22 cellular contexts compared by ENCODE assay signal in the genomic region with DNA sequence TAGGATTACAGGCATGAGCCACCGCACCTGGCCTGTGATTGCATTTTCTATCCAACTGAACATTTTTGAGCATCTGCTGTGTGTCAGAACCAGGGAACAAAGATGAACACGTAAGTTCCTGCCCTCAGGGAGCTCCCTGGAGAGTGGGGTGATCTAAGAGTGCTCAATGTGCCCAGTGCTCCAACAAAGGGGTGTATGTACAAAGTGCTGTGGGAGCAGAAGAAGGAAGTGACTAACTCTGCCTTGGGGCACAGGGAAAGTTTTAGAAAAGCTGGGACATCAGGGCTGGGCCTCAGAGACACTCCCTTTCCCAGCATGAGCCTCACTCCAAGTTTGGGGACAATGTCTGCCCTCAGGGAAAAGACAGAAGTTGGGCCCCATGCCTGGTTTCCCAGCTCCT. TPM values are rescaled to one million over a fixed set of nuclear protein-coding genes. Genes with fewer than 3 reads are reported as not detected.
"Had no signal": no experiment of that assay in that cellular context is flagged by ENCODE, and none has a peak within 500 bp of the region (broad histone marks: within the 10 kb centered on the region; RNA-seq: fewer than 3 reads in every experiment).

No MANE protein-coding gene starts in this region.

- H3K9me3 ChIP-seq: gastroesophageal sphincter, neutrophil, pancreas, psoas muscle, thyroid gland had no signal

- H3K36me3 ChIP-seq: gastroesophageal sphincter, neutrophil, pancreas, thyroid gland had no signal

- H3K4me3 ChIP-seq: coronary artery, gastroesophageal sphincter, pancreas, psoas muscle, thyroid gland had no signal

- DNase-seq: activated CD4-positive, alpha-beta memory T cell treated with anti-CD3 and anti-CD28 coated beads, Interleukin-2, amount 10 ng/mL, durations not matched to agents 7 days and 5 days; activated CD4-positive, alpha-beta T cell treated with anti-CD3 and anti-CD28 coated beads, Interleukin-2, amount 10 ng/mL, durations not matched to agents 24 days and 14 days; activated effector memory CD4-positive, alpha-beta T cell treated with Interleukin-2 at 50 U/mL for 16 hours; activated naive CD4-positive, alpha-beta T cell treated with anti-CD3 and anti-CD28 coated beads for 36 hours; activated naive CD8-positive, alpha-beta T cell treated with anti-CD3 and anti-CD28 coated beads, Interleukin-2, amount 10 ng/mL, durations not matched to agents 7 days and 5 days; activated T-cell treated with anti-CD3 and anti-CD28 coated beads, Interleukin-2, amount 50 U/mL, for 72 hours; amniotic stem cell; cerebellar nuclear complex; head of caudate nucleus; left cardiac atrium; pancreas; psoas muscle; right cardiac atrium; stimulated activated CD4-positive, alpha-beta T cell treated with anti-CD3 and anti-CD28 coated beads, Interleukin-4, amount 100 ng/mL, for 24 hours; substantia nigra; T-helper 2 cell; thyroid gland had no signal

- H3K27me3 ChIP-seq: pancreas, thyroid gland had no signal

- FAIRE-seq: islet of Langerhans, pancreas had no signal

- H3K27ac ChIP-seq: coronary artery, gastroesophageal sphincter, neutrophil, pancreas, psoas muscle, thyroid gland had no signal

- ATAC-seq: activated T-cell treated with anti-CD3 and anti-CD28 coated beads, Interleukin-2, amount 50 U/mL, for 72 hours; gastroesophageal sphincter; left cardiac atrium; pancreas; psoas muscle; right cardiac atrium had no signal

- H3K4me1 ChIP-seq: gastroesophageal sphincter, pancreas, psoas muscle, thyroid gland had no signal

RNA-seq across cellular contexts. Expression of a gene that starts 27.6 kb away (rescaled TPM):
- total RNA-seq: activated CD4-positive, alpha-beta memory T cell treated with anti-CD3 and anti-CD28 coated beads, Interleukin-2, amount 10 ng/mL, durations not matched to agents 7 days and 5 days; activated CD4-positive, alpha-beta T cell treated with anti-CD3 and anti-CD28 coated beads, Interleukin-2, amount 10 ng/mL, durations not matched to agents 24 days and 14 days; activated naive CD4-positive, alpha-beta T cell treated with anti-CD3 and anti-CD28 coated beads for 36 hours; activated naive CD8-positive, alpha-beta T cell treated with anti-CD3 and anti-CD28 coated beads, Interleukin-2, amount 10 ng/mL, durations not matched to agents 7 days and 5 days; activated T-cell treated with anti-CD3 and anti-CD28 coated beads, Interleukin-2, amount 50 U/mL, for 72 hours; mononuclear cell had no signal
